ENCODE assay signal across 8 cellular contexts in the genomic region with DNA sequence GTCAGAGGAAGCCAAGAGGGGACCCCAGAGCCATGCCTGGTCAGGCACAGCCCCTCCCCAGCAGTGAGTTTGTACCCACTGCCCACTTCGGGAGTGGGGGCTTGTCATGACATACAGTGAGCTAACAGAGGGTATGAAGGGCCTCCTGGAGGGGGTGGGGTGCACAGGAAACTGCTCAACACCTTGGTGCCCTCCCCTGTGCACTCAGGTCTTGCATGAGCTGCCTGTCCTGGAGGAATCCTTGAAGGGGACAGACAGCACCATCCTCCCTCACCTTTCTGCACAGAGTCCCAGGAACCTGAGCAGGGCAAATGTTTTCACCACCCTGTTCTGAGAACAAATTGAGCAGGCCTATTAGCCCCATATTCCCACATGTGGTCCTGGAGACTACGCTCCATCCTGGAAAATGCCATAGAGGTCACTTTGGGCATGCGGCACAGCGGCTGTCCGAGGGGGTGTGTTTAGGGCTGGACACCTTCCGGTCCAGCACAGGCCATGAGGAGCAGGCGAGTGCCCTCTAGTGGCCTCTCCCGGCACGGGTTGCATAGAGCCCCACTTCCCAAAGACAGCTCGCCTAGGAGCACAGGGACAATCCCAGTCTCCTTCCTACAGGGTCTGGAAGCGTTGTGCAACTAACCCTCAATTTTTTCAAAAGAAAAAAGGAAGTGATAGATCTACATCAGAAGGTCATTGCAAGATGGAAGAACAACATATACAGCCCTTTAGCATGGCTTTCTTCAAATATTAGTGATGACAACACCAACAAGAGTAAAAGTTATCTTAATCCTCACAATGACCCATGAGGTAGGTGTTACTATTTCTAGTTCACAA. TPM values are rescaled to one million over a fixed set of nuclear protein-coding genes. Genes with fewer than 3 reads are reported as not detected.
DNase-seq lines count a peak whose midpoint lies in the region; ATAC-seq and TF ChIP-seq lines count a peak whose summit lies in the region.

No MANE protein-coding gene starts in this region.

- H3K27me3 Mint-ChIP-seq in activated CD8-positive, alpha-beta T cell treated with anti-CD3 and anti-CD28 coated beads for 36 hours, result no peaks in the 10 kb centered on the region
- no peaks in the 10 kb centered on the region for H3K27me3 Mint-ChIP-seq in osteocyte (ENCODE audit: unreplicated experiment)

- no peaks in the 10 kb centered on the region for H3K36me3 Mint-ChIP-seq in activated CD8-positive, alpha-beta T cell treated with anti-CD3 and anti-CD28 coated beads for 36 hours (ENCODE audit: low read depth)
- no peaks in the 10 kb centered on the region for H3K36me3 Mint-ChIP-seq in osteocyte (ENCODE audit: unreplicated experiment)

- no peaks in the 10 kb centered on the region for H3K9me2 ChIP-seq in DOHH2 (replicated peaks; ENCODE audit: control insufficient read depth, low read length)

- no peaks in the 10 kb centered on the region for H4K20me1 ChIP-seq in DOHH2 (ENCODE audit: control insufficient read depth, insufficient read depth, low read depth, low read length)

- TF ChIP-seq CTCF in 22Rv1 (IDR thresholded peaks at IDR 0.05) (peak; percentile 96), DOHH2 (IDR thresholded peaks at IDR 0.05; ENCODE audit: low read depth, low read length, poor library complexity, severe bottlenecking) (peak; percentile 99), osteocyte (IDR thresholded peaks at IDR 0.05) (peak; percentile 86)
- peak; percentile 84 for TF ChIP-seq CTCF in activated CD8-positive, alpha-beta T cell treated with anti-CD3 and anti-CD28 coated beads for 36 hours (IDR thresholded peaks at IDR 0.05)

- H3K36me3 ChIP-seq in DOHH2 (ENCODE audit: control insufficient read depth, low read length), result no peaks in the 10 kb centered on the region

- peaks cover 31% of the 10 kb centered on the region for H3K4me1 Mint-ChIP-seq in activated CD8-positive, alpha-beta T cell treated with anti-CD3 and anti-CD28 coated beads for 36 hours (ENCODE audit: low read depth)
- peaks cover 11% of the 10 kb centered on the region for H3K4me1 Mint-ChIP-seq in osteocyte (ENCODE audit: unreplicated experiment)

- H3K4me3 ChIP-seq in DOHH2 (ENCODE audit: low read length), result peak overlapping the region; percentile 39

- H3K4me3 Mint-ChIP-seq in activated CD8-positive, alpha-beta T cell treated with anti-CD3 and anti-CD28 coated beads for 36 hours, result no peak overlapping the region
- no peak overlapping the region for H3K4me3 Mint-ChIP-seq in osteocyte (ENCODE audit: unreplicated experiment)

- no peak for ATAC-seq in activated CD8-positive, alpha-beta T cell treated with anti-CD3 and anti-CD28 coated beads for 36 hours
- ATAC-seq in GM19467 (IDR thresholded peaks at IDR 0.05; ENCODE audit: unreplicated experiment), result no peak

- peak; percentile 21 for DNase-seq in NCI-H1048 (lab: John Stamatoyannopoulos, UW)
- peak; percentile 50 for DNase-seq in activated CD8-positive, alpha-beta T cell treated with anti-CD3 and anti-CD28 coated beads for 36 hours
- DNase-seq in globus pallidus (ENCODE audit: low spot score), result peak; percentile 61
- DNase-seq in osteocyte (ENCODE audit: extremely low spot score, unreplicated experiment), result peak; percentile 91
- no peak for DNase-seq in NCI-H2171 treated with DMSO at 0.1 percent for 48 hours (lab: John Stamatoyannopoulos, UW)

- H3K27ac Mint-ChIP-seq in activated CD8-positive, alpha-beta T cell treated with anti-CD3 and anti-CD28 coated beads for 36 hours, result no peak overlapping the region
- no peak overlapping the region for H3K27ac Mint-ChIP-seq in osteocyte (ENCODE audit: unreplicated experiment)

- intact Hi-C loops in activated CD8-positive, alpha-beta T cell treated with anti-CD3 and anti-CD28 coated beads for 36 hours (cut with micrococcal nuclease), result no loop called here

- H3F3A ChIP-seq in DOHH2 (ENCODE audit: control insufficient read depth, insufficient read depth), result 0 out of 2 replicates have a peak, but pooled peaks cover 10% of the 10 kb centered on the region

- H3K4me1 ChIP-seq in DOHH2 (ENCODE audit: control insufficient read depth, low read length), result peaks cover 68% of the 10 kb centered on the region

- H3K27ac ChIP-seq in 22Rv1 (no peak overlapping the region), DOHH2 (ENCODE audit: low read depth, low read length) (no peak overlapping the region)

- H3K4me2 ChIP-seq in DOHH2 (ENCODE audit: low read length), result peak overlapping the region; percentile 60

- H3K9me3 ChIP-seq in DOHH2 (ENCODE audit: control insufficient read depth, insufficient read depth, low read length), result no peaks in the 10 kb centered on the region

- H3K9me3 Mint-ChIP-seq in activated CD8-positive, alpha-beta T cell treated with anti-CD3 and anti-CD28 coated beads for 36 hours, result no peaks in the 10 kb centered on the region
- no peaks in the 10 kb centered on the region for H3K9me3 Mint-ChIP-seq in osteocyte (ENCODE audit: unreplicated experiment)

- CTCF ChIA-PET in activated CD8-positive, alpha-beta T cell treated with anti-CD3 and anti-CD28 coated beads for 36 hours (lab: Charles Lee), result interaction anchor here (0.6 to 6.4 kb wide), 12 partner anchors 8 to 883 kb away, joined by 3 to 65 read pairs (median 4); no protein-coding TSS in a partner anchor

- H3K79me2 ChIP-seq in DOHH2 (ENCODE audit: control insufficient read depth, low read length), result no peaks in the 10 kb centered on the region

- H3K27me3 ChIP-seq in DOHH2 (ENCODE audit: control insufficient read depth, low read length), result no peaks in the 10 kb centered on the region

- POLR2A ChIA-PET in activated CD8-positive, alpha-beta T cell treated with anti-CD3 and anti-CD28 coated beads for 36 hours (lab: Charles Lee), result interaction anchor here (1.1 to 1.3 kb wide), 2 partner anchors 24 to 45 kb away, joined by 3 read pairs; no protein-coding TSS in a partner anchor

RNA-seq across cellular contexts. Expression of a gene that starts 31.9 kb away (rescaled TPM):
- 10 to 100 TPM; 57.4 to 60.6 TPM for total RNA-seq in activated CD8-positive, alpha-beta T cell treated with anti-CD3 and anti-CD28 coated beads for 36 hours
- 311 and 352 TPM in 2 replicates for total RNA-seq in osteocyte
